ENCODE assay signal across 25 cellular contexts in the genomic region with DNA sequence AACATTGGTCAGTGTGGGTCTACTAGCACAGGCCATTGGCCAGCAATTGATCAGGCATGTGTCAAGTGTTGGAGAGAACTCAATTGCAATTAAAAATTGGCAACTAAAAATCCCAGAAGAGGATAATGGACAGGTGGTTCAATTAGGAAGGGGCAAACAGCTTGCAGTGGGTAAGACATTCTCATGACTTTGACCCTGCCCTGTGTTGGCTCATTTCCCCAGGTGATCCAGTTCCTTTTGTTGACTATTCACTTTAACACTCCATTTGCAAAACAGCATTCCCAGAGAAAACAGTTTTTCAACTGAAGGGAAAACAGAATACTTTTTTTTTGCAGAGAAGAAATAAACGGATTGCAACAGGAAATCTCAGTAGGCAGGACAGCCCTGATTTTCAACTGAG. TPM values are rescaled to one million over a fixed set of nuclear protein-coding genes. Genes with fewer than 3 reads are reported as not detected.
"Had no signal": no experiment of that assay in that cellular context is flagged by ENCODE, and none has a peak within 500 bp of the region (broad histone marks: within the 10 kb centered on the region; RNA-seq: fewer than 3 reads in every experiment).

No MANE protein-coding gene starts in this region.

- H3K9me3 ChIP-seq: gastroesophageal sphincter, ovary, stomach, thoracic aorta, transverse colon had no signal

- H3K27me3 ChIP-seq: dorsolateral prefrontal cortex, gastroesophageal sphincter, ovary, stomach, transverse colon had no signal

- H3K4me3 ChIP-seq: dorsolateral prefrontal cortex, gastroesophageal sphincter, lung, neural progenitor cell, ovary, stomach, thoracic aorta, transverse colon had no signal

- ATAC-seq: gastroesophageal sphincter; left cardiac atrium; left ventricle myocardium superior; natural killer cell treated with Interleukin-12 subunit alpha and Interleukin-12 subunit beta and Interleukin-15 and Interleukin-18, amount 100 ng/mL, for 72 hours; right cardiac atrium had no signal

- H3K36me3 ChIP-seq: gastroesophageal sphincter, neural progenitor cell, ovary, transverse colon had no signal

- H3K27ac ChIP-seq: dorsolateral prefrontal cortex, gastroesophageal sphincter, neural progenitor cell, stomach, thoracic aorta, transverse colon had no signal

- DNase-seq: cortex of kidney; dorsolateral prefrontal cortex; effector CD8-positive, alpha-beta T cell; glutamatergic neuron; kidney; left cardiac atrium; left ventricle myocardium superior; mesenchymal stem cell; midbrain; nucleus accumbens; ovary; right cardiac atrium; small intestine; stimulated activated CD4-positive, alpha-beta T cell treated with anti-CD3 and anti-CD28 coated beads, Interleukin-12 subunit alpha, Interleukin-12 subunit beta, amount 100 ng/mL, for 4 hours; stimulated activated naive CD4-positive, alpha-beta T cell; stomach; substantia nigra; transverse colon had no signal

- H3K4me1 ChIP-seq: gastroesophageal sphincter, neural progenitor cell, stomach, transverse colon had no signal

- FAIRE-seq: kidney, small intestine had no signal

RNA-seq across cellular contexts. Expression of gene SCGN, which starts 28.9 kb away (rescaled TPM):
- total RNA-seq: fibroblast of lung; natural killer cell treated with Interleukin-12 subunit alpha and Interleukin-12 subunit beta and Interleukin-15 and Interleukin-18, amount 100 ng/mL, for 72 hours; ureter had no signal
- polyA plus RNA-seq: fibroblast of lung had no signal
